ENCODE assay signal across 8 cellular contexts in genomic region chr16:21512280-21513192, GRCh38.
DNase-seq lines count a peak whose midpoint lies in the region; ATAC-seq and TF ChIP-seq lines count a peak whose summit lies in the region.
"Not testable (repeated sequence)": the region's sequence is repeated elsewhere in the genome, so short reads cannot be mapped to it uniquely, and the experiment has no call there.

No MANE protein-coding gene starts in this region.

- peaks cover 59% of the 10 kb centered on the region for H3K4me1 Mint-ChIP-seq in activated T-helper 17 cell treated with anti-CD3 and anti-CD28 coated beads, Interleukin-2, amount 50 U/mL, for 72 hours

- peak overlapping the region; percentile 16 for H3K4me3 Mint-ChIP-seq in activated T-helper 17 cell treated with anti-CD3 and anti-CD28 coated beads, Interleukin-2, amount 50 U/mL, for 72 hours

- not testable (repeated sequence) for TF ChIP-seq CTCF in coronary artery (IDR thresholded peaks at IDR 0.05); left ventricle myocardium inferior (IDR thresholded peaks at IDR 0.05; ENCODE audit: borderline replicate concordance); mucosa of descending colon (IDR thresholded peaks at IDR 0.05)

- H3K27me3 Mint-ChIP-seq in activated T-helper 17 cell treated with anti-CD3 and anti-CD28 coated beads, Interleukin-2, amount 50 U/mL, for 72 hours, result not testable (repeated sequence)

- H3K9me3 ChIP-seq in SJCRH30 (replicated peaks); left ventricle myocardium inferior (replicated peaks); mucosa of descending colon; skeletal muscle satellite cell (replicated peaks; ENCODE audit: low read length): not testable (repeated sequence)

- H3K36me3 Mint-ChIP-seq in activated T-helper 17 cell treated with anti-CD3 and anti-CD28 coated beads, Interleukin-2, amount 50 U/mL, for 72 hours (ENCODE audit: low read depth), result peaks cover 96% of the 10 kb centered on the region

- not testable (repeated sequence) for H3K27me3 ChIP-seq in SJCRH30; left ventricle myocardium inferior (ENCODE audit: low read depth); skeletal muscle satellite cell (ENCODE audit: control insufficient read depth, insufficient read depth, low read length)

- not testable (repeated sequence) for H3K4me3 ChIP-seq in SJCRH30; mucosa of descending colon; skeletal muscle satellite cell (ENCODE audit: low read length)
- H3K4me3 ChIP-seq in coronary artery (peak overlapping the region; percentile 18), left ventricle myocardium inferior (peak overlapping the region; percentile 32)

- H3K27ac ChIP-seq in SJCRH30, result peak overlapping the region; percentile 82
- peak overlapping the region; percentile 36 to 84 for H3K27ac ChIP-seq in coronary artery
- H3K27ac ChIP-seq in left ventricle myocardium inferior (replicated peaks), result peak overlapping the region; percentile 93

- peak; percentile 47 for DNase-seq in D341Med (ENCODE audit: low spot score)
- peak; percentile 73 to 80 for DNase-seq in SJCRH30
- not testable (repeated sequence) for DNase-seq in coronary artery (ENCODE audit: low spot score)
- peak; percentile 56 for DNase-seq in left ventricle myocardium inferior
- peak; percentile 71 to 85 (median 81) for DNase-seq in mucosa of descending colon
- peak; percentile 44 for DNase-seq in ureter (ENCODE audit: low spot score)

- not testable (repeated sequence) for H3K9me3 Mint-ChIP-seq in activated T-helper 17 cell treated with anti-CD3 and anti-CD28 coated beads, Interleukin-2, amount 50 U/mL, for 72 hours

- peak overlapping the region; percentile 95 for H3K27ac Mint-ChIP-seq in activated T-helper 17 cell treated with anti-CD3 and anti-CD28 coated beads, Interleukin-2, amount 50 U/mL, for 72 hours

- H3K36me3 ChIP-seq in SJCRH30 (peaks cover 34% of the 10 kb centered on the region), skeletal muscle satellite cell (ENCODE audit: insufficient read depth, low read length) (peaks cover 13% of the 10 kb centered on the region)
- not testable (repeated sequence) for H3K36me3 ChIP-seq in left ventricle myocardium inferior; mucosa of descending colon (ENCODE audit: low read depth)

- ATAC-seq in activated T-helper 17 cell treated with anti-CD3 and anti-CD28 coated beads, Interleukin-2, amount 50 U/mL, for 72 hours (replicated peaks), result not testable (repeated sequence)
- peak; percentile 45 for ATAC-seq in mucosa of descending colon

- H3K4me1 ChIP-seq in SJCRH30, result peaks cover 67% of the 10 kb centered on the region
- peaks cover 100% of the 10 kb centered on the region for H3K4me1 ChIP-seq in left ventricle myocardium inferior
- H3K4me1 ChIP-seq in mucosa of descending colon (ENCODE audit: low read depth), result peaks cover 64% of the 10 kb centered on the region
- peaks cover 86% of the 10 kb centered on the region for H3K4me1 ChIP-seq in skeletal muscle satellite cell (ENCODE audit: control insufficient read depth, insufficient read depth, low read length)

- H3K4me2 ChIP-seq in skeletal muscle satellite cell (ENCODE audit: low read length), result peak overlapping the region; percentile 80

- intact Hi-C loops in left ventricle myocardium inferior (cut with micrococcal nuclease); mucosa of descending colon (cut with DNase I, micrococcal nuclease): not testable (repeated sequence)

- H3K9ac ChIP-seq in skeletal muscle satellite cell (ENCODE audit: low read depth, low read length), result not testable (repeated sequence)
